ENCODE assay signal across 21 cellular contexts in the genomic region with DNA sequence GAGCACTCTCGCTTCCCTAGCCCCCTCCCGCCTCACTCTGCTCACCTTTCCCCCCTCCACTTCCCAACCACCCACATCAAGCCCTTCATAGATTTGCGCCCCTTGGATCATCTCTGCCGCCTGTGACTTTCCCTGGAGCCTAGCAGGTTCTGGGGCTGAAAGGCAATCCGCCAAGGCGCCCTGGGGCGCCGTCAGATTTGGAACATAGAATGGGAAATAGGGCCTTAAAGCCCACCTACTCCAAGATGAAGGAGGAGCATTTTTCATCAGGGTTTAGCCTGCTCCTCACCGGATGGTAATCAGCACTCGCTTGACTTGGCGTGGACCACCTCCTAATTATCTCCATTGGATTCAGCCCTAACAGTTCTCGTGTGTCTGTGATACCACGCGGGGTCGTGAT. TPM values are rescaled to one million over a fixed set of nuclear protein-coding genes. Genes with fewer than 3 reads are reported as not detected.
DNase-seq lines count a peak whose midpoint lies in the region; TF ChIP-seq lines count a peak whose summit lies in the region.
"Had no signal": no experiment of that assay in that cellular context is flagged by ENCODE, and none has a peak within 500 bp of the region (broad histone marks: within the 10 kb centered on the region; RNA-seq: fewer than 3 reads in every experiment).

No MANE protein-coding gene starts in this region.

- H3K27me3 ChIP-seq in H9 (ENCODE audit: insufficient read depth, low read length) (no peaks in the 10 kb centered on the region; the same call in 1 of the 2 replicates), OCI-LY3 (ENCODE audit: low read depth, low read length) (peaks cover 25% of the 10 kb centered on the region; the same call in 1 of the 2 replicates), iPS DF 6.9 (ENCODE audit: control insufficient read depth, insufficient read depth, low read length) (peaks cover 2% of the 10 kb centered on the region; the same call in 1 of the 2 replicates), parathyroid adenoma (ENCODE audit: control insufficient read depth, insufficient read depth, low read length) (no peaks in the 10 kb centered on the region), tibial nerve (peaks cover 0 to 54% of the 10 kb centered on the region in 2 donors)

- no peaks in the 10 kb centered on the region for H4K20me1 ChIP-seq in H9 (ENCODE audit: control insufficient read depth, insufficient read depth, insufficient read length)
- no peaks in the 10 kb centered on the region for H4K20me1 ChIP-seq in OCI-LY3 (ENCODE audit: insufficient read depth, low read length)

- no peak overlapping the region for H3K18ac ChIP-seq in H9 (ENCODE audit: insufficient read length, low read depth, low read length)

- H2AK5ac ChIP-seq in H9 (ENCODE audit: insufficient read length, low read length): no peak overlapping the region

- H2BK15ac ChIP-seq in H9 (ENCODE audit: low read depth, low read length): no peak overlapping the region

- H2BK12ac ChIP-seq in H9 (ENCODE audit: insufficient read length, low read depth, low read length): no peak overlapping the region

- no peak overlapping the region for H3K56ac ChIP-seq in H9 (ENCODE audit: insufficient read length, low read depth, low read length)

- no peak overlapping the region for H2BK5ac ChIP-seq in H9 (ENCODE audit: insufficient read length, low read length)

- TF ChIP-seq EP300 in tibial nerve (IDR thresholded peaks at IDR 0.05): no peak

- H3K36me3 ChIP-seq in OCI-LY3 (replicated peaks; ENCODE audit: low read depth, low read length): no peaks in the 10 kb centered on the region
- no peaks in the 10 kb centered on the region for H3K36me3 ChIP-seq in iPS DF 6.9 (ENCODE audit: control insufficient read depth, insufficient read depth, low read length)
- H3K36me3 ChIP-seq in parathyroid adenoma (ENCODE audit: control insufficient read depth, insufficient read depth, low read length): no peaks in the 10 kb centered on the region
- no peaks in the 10 kb centered on the region for H3K36me3 ChIP-seq in tibial nerve
- H3K36me3 ChIP-seq: upper lobe of right lung had no signal

- no peaks in the 10 kb centered on the region for H3K79me1 ChIP-seq in H9 (ENCODE audit: insufficient read depth, low read depth, low read length, poor library complexity, severe bottlenecking)

- TF ChIP-seq POLR2A in tibial nerve (IDR thresholded peaks at IDR 0.05): no peak

- no CpG with 5 or more reads among the region's 15 CpGs for WGBS in H9 (ENCODE audit: extremely low coverage, insufficient read length, low lambda C conversion rate)
- WGBS in iPS DF 6.9 (ENCODE audit: insufficient coverage, insufficient read length): no CpG with 5 or more reads among the region's 15 CpGs
- WGBS in tibial nerve, 2 donors: 10% methylated on average over 14 to 15 of the region's 15 CpGs

- peak overlapping the region; percentile 87 to 95 for H3K4me3 Mint-ChIP-seq in H9
- H3K4me3 Mint-ChIP-seq: stimulated activated naive CD8-positive, alpha-beta T cell treated with anti-CD3 and anti-CD28 coated beads, Interleukin-15, Interleukin-2, amounts not matched to agents 100 ng/mL and 50 ng/mL, for 24 hours had no signal

- TF ChIP-seq CTCF in H9 (conservative IDR thresholded peaks at IDR 0.05): no peak
- TF ChIP-seq CTCF in OCI-LY3 (IDR thresholded peaks at IDR 0.05; ENCODE audit: low read depth, low read length): no peak
- TF ChIP-seq CTCF in parathyroid adenoma (IDR thresholded peaks at IDR 0.05): no peak
- TF ChIP-seq CTCF in foreskin fibroblast (IDR thresholded peaks at IDR 0.05; ENCODE audit: low read depth, low read length): no peak
- TF ChIP-seq CTCF in tibial nerve (IDR thresholded peaks at IDR 0.05): no peak

- H3K23me2 ChIP-seq in H9 (ENCODE audit: insufficient read length, low read depth, low read length, poor library complexity, severe bottlenecking): peaks cover 15% of the 10 kb centered on the region

- no peak overlapping the region for H3K27ac Mint-ChIP-seq in H9
- H3K27ac Mint-ChIP-seq: stimulated activated naive CD8-positive, alpha-beta T cell treated with anti-CD3 and anti-CD28 coated beads, Interleukin-15, Interleukin-2, amounts not matched to agents 100 ng/mL and 50 ng/mL, for 24 hours had no signal

- H2AFZ ChIP-seq in H9 (ENCODE audit: low read length) (no peak overlapping the region), OCI-LY3 (ENCODE audit: low read depth, low read length) (no peak overlapping the region), parathyroid adenoma (peak overlapping the region; percentile 90)

- H3K14ac ChIP-seq in H9 (ENCODE audit: insufficient read depth, low read length): no peak overlapping the region

- peak overlapping the region; percentile 97 for H3K4me2 ChIP-seq in H9 (ENCODE audit: insufficient read depth, insufficient read length, low read length)
- peak overlapping the region; percentile 92 for H3K4me2 ChIP-seq in OCI-LY3 (ENCODE audit: low read length)
- no peak overlapping the region for H3K4me2 ChIP-seq in parathyroid adenoma (ENCODE audit: low read length)

- H3T11ph ChIP-seq in H9 (ENCODE audit: low read length): no peak overlapping the region

- H3K79me2 ChIP-seq in H9 (ENCODE audit: insufficient read depth, low read length) (no peaks in the 10 kb centered on the region), OCI-LY3 (ENCODE audit: low read length) (no peaks in the 10 kb centered on the region), parathyroid adenoma (no peaks in the 10 kb centered on the region)

- H3K4me3 ChIP-seq in OCI-LY3 (ENCODE audit: low read length) (peak overlapping the region; percentile 79), iPS DF 6.9 (ENCODE audit: low read length) (peak overlapping the region; percentile 51; the same call in 1 of the 2 replicates), parathyroid adenoma (ENCODE audit: low read depth, low read length) (no peak overlapping the region), foreskin fibroblast (ENCODE audit: low read depth in 1 of 2, low read length in 2 of 2) (no peak overlapping the region), tibial nerve (no peak overlapping the region)
- H3K4me3 ChIP-seq: lung, upper lobe of right lung had no signal

- H3K9me3 Mint-ChIP-seq in H9: no peaks in the 10 kb centered on the region
- H3K9me3 Mint-ChIP-seq: central memory CD8-positive, alpha-beta T cell; stimulated activated naive CD8-positive, alpha-beta T cell treated with anti-CD3 and anti-CD28 coated beads, Interleukin-15, Interleukin-2, amounts not matched to agents 100 ng/mL and 50 ng/mL, for 24 hours had no signal

- no peak overlapping the region for H4K91ac ChIP-seq in H9 (ENCODE audit: insufficient read length, low read depth, low read length)

- H2BK20ac ChIP-seq in H9 (ENCODE audit: low read depth, low read length, poor library complexity, severe bottlenecking): no peak overlapping the region

- no peak for DNase-seq in H9
- no peak for DNase-seq in iPS DF 6.9 (ENCODE audit: low read depth, low spot score)
- no peak for DNase-seq in activated CD4-positive, CD25-positive, alpha-beta regulatory T cell (lab: John Stamatoyannopoulos, UW)
- DNase-seq in NK-92 (lab: John Stamatoyannopoulos, UW; ENCODE audit: unreplicated experiment): no peak
- DNase-seq in foreskin fibroblast: no peak
- DNase-seq in tibial nerve (ENCODE audit: low spot score in 2 of 2): no peak
- DNase-seq: activated CD4-positive, alpha-beta T cell treated with anti-CD3 and anti-CD28 coated beads, Interleukin-2, amount 50 U/mL, for 48 hours; activated naive CD4-positive, alpha-beta T cell; activated T-cell treated with anti-CD3 and anti-CD28 coated beads for 4 hours; effector CD8-positive, alpha-beta T cell; head of caudate nucleus; NCI-H1694; Right ventricle myocardium superior; stimulated activated CD4-positive, alpha-beta T cell treated with anti-CD3 and anti-CD28 coated beads, Interleukin-2, amount 100 ng/mL, for 24 hours; upper lobe of right lung had no signal

- no peak overlapping the region for H3K23ac ChIP-seq in H9 (ENCODE audit: insufficient read length, low read depth, low read length)

- no peaks in the 10 kb centered on the region for H3K4me1 ChIP-seq in H9 (ENCODE audit: insufficient read depth, low read length)
- peaks cover 19% of the 10 kb centered on the region for H3K4me1 ChIP-seq in OCI-LY3 (ENCODE audit: low read length)
- no peaks in the 10 kb centered on the region; the same call in 1 of the 2 replicates for H3K4me1 ChIP-seq in iPS DF 6.9 (ENCODE audit: control insufficient read depth, insufficient read depth, low read length)
- H3K4me1 ChIP-seq in parathyroid adenoma: peaks cover 3% of the 10 kb centered on the region
- peaks cover 0 to 28% (median 0%) of the 10 kb centered on the region in 4 donors for H3K4me1 ChIP-seq in tibial nerve

- H3K9me3 ChIP-seq in H9 (ENCODE audit: control insufficient read depth, low read depth, low read length) (no peaks in the 10 kb centered on the region), OCI-LY3 (ENCODE audit: insufficient read depth, low read length) (no peaks in the 10 kb centered on the region), iPS DF 6.9 (ENCODE audit: control insufficient read depth, insufficient read depth, low read length) (no peaks in the 10 kb centered on the region), parathyroid adenoma (ENCODE audit: control insufficient read depth, low read length) (no peaks in the 10 kb centered on the region), tibial nerve (no peaks in the 10 kb centered on the region)
- H3K9me3 ChIP-seq: upper lobe of right lung had no signal

- H4K8ac ChIP-seq in H9 (replicated peaks; ENCODE audit: insufficient read length, low read depth, low read length): no peak overlapping the region

- H3K4me1 Mint-ChIP-seq in H9: peaks cover 19 to 27% of the 10 kb centered on the region in 2 experiments

- H3K27ac ChIP-seq in H9 (ENCODE audit: insufficient read length, low read depth, low read length) (no peak overlapping the region), OCI-LY3 (ENCODE audit: low read length) (no peak overlapping the region), iPS DF 6.9 (ENCODE audit: low read length) (no peak overlapping the region), parathyroid adenoma (no peak overlapping the region), tibial nerve (no peak overlapping the region)
- H3K27ac ChIP-seq: upper lobe of right lung had no signal

- no peaks in the 10 kb centered on the region for H3K36me3 Mint-ChIP-seq in H9 (ENCODE audit: insufficient read depth in 1 of 3, low read depth in 3 of 3)

- peaks cover 52% of the 10 kb centered on the region for H3K27me3 Mint-ChIP-seq in H9 (ENCODE audit: low read depth)

- no peak overlapping the region for H3K9ac ChIP-seq in H9 (ENCODE audit: extremely low read depth, insufficient read length, low read length)
- no peak overlapping the region for H3K9ac ChIP-seq in OCI-LY3 (ENCODE audit: low read length)
- no peak overlapping the region for H3K9ac ChIP-seq in parathyroid adenoma

- no peak overlapping the region for H2BK120ac ChIP-seq in H9 (ENCODE audit: low read depth, low read length, poor library complexity, severe bottlenecking)

- H4K5ac ChIP-seq in H9 (ENCODE audit: insufficient read length, low read depth, low read length): no peak overlapping the region

- no peak overlapping the region for H3K4ac ChIP-seq in H9 (ENCODE audit: low read depth, low read length)

RNA-seq across cellular contexts. Expression of a gene that starts 1.3 kb away (rescaled TPM):
- total RNA-seq in H9 (2021) (1.6 and 1.9 TPM in 2 replicates), tibial nerve (under 1 TPM in 1 of 4 donors, not detected in 3; 0.20 TPM)
- total RNA-seq: skeletal muscle tissue had no signal

Comparison
In these comparisons a context has a peak if more than half of its experiments do, and no peak if none do; other contexts are left out.
1. H3K4me3 ChIP-seq: peak in OCI-LY3 (single experiment) and iPS DF 6.9 (single experiment); none in parathyroid adenoma (single experiment), foreskin fibroblast (0 of 2) and tibial nerve (0 of 4).